Comparison of ENCODE assay signal across 17 cellular contexts in the genomic region with DNA sequence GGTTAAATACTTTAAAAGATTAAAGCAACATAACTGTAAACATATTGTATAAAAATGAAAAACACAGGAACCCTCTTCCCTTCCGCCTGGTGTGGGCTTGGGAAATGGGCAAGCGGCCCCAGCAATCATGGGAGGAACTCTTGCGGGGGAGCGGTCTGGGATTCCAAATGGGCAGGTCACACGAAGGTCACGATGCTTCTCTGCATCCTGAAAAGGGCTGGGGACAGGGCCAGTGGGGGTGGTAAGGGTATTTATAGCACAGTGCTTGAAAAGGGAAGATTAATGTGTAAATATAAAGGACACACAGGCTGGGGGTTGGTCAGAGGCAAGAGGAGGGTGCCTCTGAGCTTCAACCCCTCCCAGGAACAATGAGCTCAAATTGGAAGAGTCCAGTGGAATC. TPM values are rescaled to one million over a fixed set of nuclear protein-coding genes. Genes with fewer than 3 reads are reported as not detected.
A peak's percentile ranks its signal among the peaks of the same experiment; 100 is the strongest.
DNase-seq lines count a peak whose midpoint lies in the region; ATAC-seq and TF ChIP-seq lines count a peak whose summit lies in the region.
"Had no signal": no experiment of that assay in that cellular context is flagged by ENCODE, and none has a peak within 500 bp of the region (broad histone marks: within the 10 kb centered on the region; RNA-seq: fewer than 3 reads in every experiment).

No MANE protein-coding gene starts in this region.

- H3K36me3 ChIP-seq in vagina = no peaks in the 10 kb centered on the region
- H3K36me3 ChIP-seq: thoracic aorta had no signal

- no peak for TF ChIP-seq POLR2A in vagina (IDR thresholded peaks at IDR 0.05)

- H3K4me3 ChIP-seq in fibroblast of pulmonary artery (replicated peaks; ENCODE audit: low read depth, low read length) (no peak overlapping the region), vagina (no peak overlapping the region), foreskin fibroblast (ENCODE audit: low read depth in 1 of 2, low read length in 2 of 2) (no peak overlapping the region)
- H3K4me3 ChIP-seq: A549, thoracic aorta had no signal

- no peaks in the 10 kb centered on the region for H3K9me3 Mint-ChIP-seq in stimulated activated naive CD8-positive, alpha-beta T cell treated with anti-CD3 and anti-CD28 coated beads, Interleukin-15, Interleukin-2, amounts not matched to agents 100 ng/mL and 50 ng/mL, for 24 hours
- no peaks in the 10 kb centered on the region for H3K9me3 Mint-ChIP-seq in naive B cell
- H3K9me3 Mint-ChIP-seq: brain, WTC11 had no signal

- H3K9me3 ChIP-seq in vagina = no peaks in the 10 kb centered on the region
- H3K9me3 ChIP-seq: A549, thoracic aorta had no signal

- peak overlapping the region; percentile 19 for H3K27ac Mint-ChIP-seq in stimulated activated naive CD8-positive, alpha-beta T cell treated with anti-CD3 and anti-CD28 coated beads, Interleukin-15, Interleukin-2, amounts not matched to agents 100 ng/mL and 50 ng/mL, for 24 hours
- peak overlapping the region in 4 of 6 donors; percentile 42 to 87 (median 73) for H3K27ac Mint-ChIP-seq in naive B cell
- H3K27ac Mint-ChIP-seq: progenitor cell of endocrine pancreas, WTC11 had no signal

- no peak overlapping the region for H3K4me3 Mint-ChIP-seq in stimulated activated naive CD8-positive, alpha-beta T cell treated with anti-CD3 and anti-CD28 coated beads, Interleukin-15, Interleukin-2, amounts not matched to agents 100 ng/mL and 50 ng/mL, for 24 hours
- no peak overlapping the region for H3K4me3 Mint-ChIP-seq in naive B cell
- H3K4me3 Mint-ChIP-seq: brain, WTC11 had no signal

- no peaks in the 10 kb centered on the region for H3K27me3 ChIP-seq in vagina

- H3K4me1 Mint-ChIP-seq in stimulated activated naive CD8-positive, alpha-beta T cell treated with anti-CD3 and anti-CD28 coated beads, Interleukin-15, Interleukin-2, amounts not matched to agents 100 ng/mL and 50 ng/mL, for 24 hours (ENCODE audit: low read depth) = peaks cover 18% of the 10 kb centered on the region
- peaks cover 24 to 35% (median 28%) of the 10 kb centered on the region in 3 donors for H3K4me1 Mint-ChIP-seq in naive B cell
- H3K4me1 Mint-ChIP-seq: WTC11 had no signal

- intact Hi-C loops in vagina (cut with DNase I) = no loop called here

- peaks cover 32% of the 10 kb centered on the region for H3K36me3 Mint-ChIP-seq in stimulated activated naive CD8-positive, alpha-beta T cell treated with anti-CD3 and anti-CD28 coated beads, Interleukin-15, Interleukin-2, amounts not matched to agents 100 ng/mL and 50 ng/mL, for 24 hours (ENCODE audit: low read depth)
- peaks cover 19 to 20% of the 10 kb centered on the region in 2 donors for H3K36me3 Mint-ChIP-seq in naive B cell

- TF ChIP-seq CTCF in fibroblast of pulmonary artery (IDR thresholded peaks at IDR 0.05; ENCODE audit: low read length, missing control alignments) (no peak), vagina (IDR thresholded peaks at IDR 0.05) (no peak), foreskin fibroblast (IDR thresholded peaks at IDR 0.05; ENCODE audit: low read depth, low read length) (no peak)

- DNase-seq in stimulated activated naive CD8-positive, alpha-beta T cell treated with anti-CD3 and anti-CD28 coated beads, Interleukin-15, Interleukin-2, amounts not matched to agents 100 U/mL and 50 U/mL, for 24 hours = no peak
- DNase-seq in fibroblast of pulmonary artery (ENCODE audit: low read depth) (peak; percentile 59), naive B cell (no peak), vagina (ENCODE audit: extremely low spot score in 2 of 2) (peak in 1 of 2 donors; percentile 52), foreskin fibroblast (no peak), iPS-NIHi11 (ENCODE audit: low spot score) (no peak)
- DNase-seq: effector memory CD4-positive, alpha-beta T cell; NCI-H1436; NCI-H345 had no signal

- peak overlapping the region; percentile 33 for H3K27ac ChIP-seq in vagina
- H3K27ac ChIP-seq: A549, thoracic aorta had no signal

- H3K4me1 ChIP-seq in vagina = peaks cover 21% of the 10 kb centered on the region

- no peak for ATAC-seq in stimulated activated naive CD8-positive, alpha-beta T cell treated with anti-CD3 and anti-CD28 coated beads, Interleukin-15, Interleukin-2, amounts not matched to agents 100 U/mL and 50 U/mL, for 24 hours
- ATAC-seq in naive B cell (ENCODE audit: low read depth in 2 of 2) = no peak
- no peak for ATAC-seq in GM18909 (IDR thresholded peaks at IDR 0.05; ENCODE audit: poor library complexity, unreplicated experiment)
- ATAC-seq: A549, HCT116, WTC11 had no signal

- H3K27me3 Mint-ChIP-seq in stimulated activated naive CD8-positive, alpha-beta T cell treated with anti-CD3 and anti-CD28 coated beads, Interleukin-15, Interleukin-2, amounts not matched to agents 100 ng/mL and 50 ng/mL, for 24 hours = no peaks in the 10 kb centered on the region
- no peaks in the 10 kb centered on the region for H3K27me3 Mint-ChIP-seq in naive B cell
- H3K27me3 Mint-ChIP-seq: brain, progenitor cell of endocrine pancreas had no signal

RNA-seq across cellular contexts. Expression of gene OR4B1, which starts 46.9 kb away (rescaled TPM):
- not detected for polyA plus RNA-seq in naive B cell (ENCODE audit: low read depth in 6 of 6)
- not detected for total RNA-seq in vagina
- total RNA-seq: progenitor cell of endocrine pancreas, thoracic aorta, WTC11 had no signal
- polyA plus RNA-seq: A549 had no signal
